ENCODE assay signal across 8 cellular contexts in genomic region chr7:30595461-30596042, GRCh38. TPM values are rescaled to one million over a fixed set of nuclear protein-coding genes. Genes with fewer than 3 reads are reported as not detected.
A peak's percentile ranks its signal among the peaks of the same experiment; 100 is the strongest.
DNase-seq lines count a peak whose midpoint lies in the region; ATAC-seq and TF ChIP-seq lines count a peak whose summit lies in the region.

No MANE protein-coding gene starts in this region.

- peaks cover 22% of the 10 kb centered on the region for H3K4me1 ChIP-seq in PC-9 (replicated peaks; ENCODE audit: insufficient read depth)

- intact Hi-C loops in PC-9 (cut with micrococcal nuclease; ENCODE audit: unreplicated experiment): loop anchor here (2.0 to 10.0 kb wide), 3 partner anchors 15 to 91 kb away; partner anchors contain the start of gene GGCT

- H3K4me3 ChIP-seq in PC-9: peak overlapping the region; percentile 77

- H3K79me2 ChIP-seq in PC-9 (ENCODE audit: low read depth): peaks cover 93% of the 10 kb centered on the region

- peaks cover 44% of the 10 kb centered on the region for H4K20me1 ChIP-seq in PC-9 (ENCODE audit: insufficient read depth)

- peaks cover 39% of the 10 kb centered on the region for H3K36me3 Mint-ChIP-seq in effector memory CD8-positive, alpha-beta T cell (ENCODE audit: insufficient read depth)
- H3K36me3 Mint-ChIP-seq in nephron (ENCODE audit: low read depth): peaks cover 21% of the 10 kb centered on the region

- H3K9me3 ChIP-seq in PC-9 (ENCODE audit: insufficient read depth, low read depth): no peaks in the 10 kb centered on the region

- no peaks in the 10 kb centered on the region for H3K27me3 Mint-ChIP-seq in effector memory CD8-positive, alpha-beta T cell
- H3K27me3 Mint-ChIP-seq in nephron (ENCODE audit: low read depth): no peaks in the 10 kb centered on the region

- H3K9me2 ChIP-seq in PC-9 (ENCODE audit: insufficient read depth): no peaks in the 10 kb centered on the region

- H3K27me3 ChIP-seq in PC-9 (ENCODE audit: insufficient read depth, low read depth): no peaks in the 10 kb centered on the region

- peaks cover 50% of the 10 kb centered on the region for H3K36me3 ChIP-seq in PC-9 (ENCODE audit: low read depth)

- H3K4me1 Mint-ChIP-seq in effector memory CD8-positive, alpha-beta T cell (ENCODE audit: low read depth in 2 of 2): peaks cover 33 to 57% of the 10 kb centered on the region in 2 donors
- H3K4me1 Mint-ChIP-seq in nephron: peaks cover 35% of the 10 kb centered on the region

- TSS peak; percentile 59 for BruUV-seq in PC-9 (replicated peaks; lab: Mats Ljungman, UMichigan)

- CTCF ChIA-PET in PC-9 (lab: Charles Lee): no interaction called here

- H3F3A ChIP-seq in PC-9 (ENCODE audit: insufficient read depth, low read depth): peaks cover 24% of the 10 kb centered on the region; the same call in 1 of the 2 replicates

- peak overlapping the region; percentile 99 to 100 for H3K4me3 Mint-ChIP-seq in effector memory CD8-positive, alpha-beta T cell
- H3K4me3 Mint-ChIP-seq in nephron: peak overlapping the region; percentile 96 to 99 (median 98)

- DNase-seq in NCI-H82 (lab: John Stamatoyannopoulos, UW) (peak; percentile 39), NCI-H82 treated with DMSO at 0.1 percent for 48 hours (lab: John Stamatoyannopoulos, UW; ENCODE audit: unreplicated experiment) (no peak), PC-9 (no peak), NCI-H2029 (lab: John Stamatoyannopoulos, UW) (no peak), OCI-M2 (lab: John Stamatoyannopoulos, UW; ENCODE audit: unreplicated experiment) (no peak)
- peak in 1 of 3 experiments; percentile 10 for DNase-seq in effector memory CD8-positive, alpha-beta T cell

- TF ChIP-seq CTCF in PC-9 (conservative IDR thresholded peaks at IDR 0.05) (no peak), nephron (IDR thresholded peaks at IDR 0.05; ENCODE audit: unreplicated experiment in 3 of 3) (no peak)

- no peak for ATAC-seq in effector memory CD8-positive, alpha-beta T cell (replicated peaks)
- no peak for ATAC-seq in GM21423 (IDR thresholded peaks at IDR 0.05; ENCODE audit: unreplicated experiment)

- peak overlapping the region; percentile 83 for H3K27ac ChIP-seq in PC-9

- peak overlapping the region; percentile 91 for H2AFZ ChIP-seq in PC-9

- POLR2A ChIA-PET in PC-9 (lab: Charles Lee; ENCODE audit: unreplicated experiment): no interaction called here

- H3K4me2 ChIP-seq in PC-9: peak overlapping the region; percentile 84

- no peaks in the 10 kb centered on the region for H3K9me3 Mint-ChIP-seq in effector memory CD8-positive, alpha-beta T cell
- H3K9me3 Mint-ChIP-seq in nephron: no peaks in the 10 kb centered on the region

- H3K27ac Mint-ChIP-seq in effector memory CD8-positive, alpha-beta T cell: peak overlapping the region; percentile 98 to 99
- peak overlapping the region; percentile 83 to 98 (median 97) for H3K27ac Mint-ChIP-seq in nephron

RNA-seq across cellular contexts. Expression of gene GARS1, which starts 0.9 kb away (rescaled TPM):
- 272 and 274 TPM in 2 replicates for total RNA-seq in PC-9 (2021)
